Comparison of ENCODE assay signal across 7 cellular contexts in genomic region chr17:56167491-56167890, GRCh38. TPM values are rescaled to one million over a fixed set of nuclear protein-coding genes. Genes with fewer than 3 reads are reported as not detected.
"Had no signal": no experiment of that assay in that cellular context is flagged by ENCODE, and none has a peak within 500 bp of the region (broad histone marks: within the 10 kb centered on the region; RNA-seq: fewer than 3 reads in every experiment).

No MANE protein-coding gene starts in this region.

- H3K4me3 Mint-ChIP-seq: H9, IgD-negative memory B cell had no signal

- H3K4me3 ChIP-seq: GM23248 had no signal

- H2AFZ ChIP-seq: GM23248 had no signal

- H3K36me3 Mint-ChIP-seq: IgD-negative memory B cell had no signal

- H3K27ac Mint-ChIP-seq: H9, IgD-negative memory B cell had no signal

- DNase-seq: GM23248, H9, HCEC 1CT, KBM-7 had no signal

- H3K9me3 Mint-ChIP-seq: H9 had no signal

- H3K27ac ChIP-seq: GM23248, KMS-11 had no signal

- H3K4me1 Mint-ChIP-seq: IgD-negative memory B cell had no signal

- H3K4me2 ChIP-seq: KMS-11 had no signal

RNA-seq across cellular contexts. Expression of gene ANKFN1, which starts 14.2 kb away (rescaled TPM):
- total RNA-seq: H9, HT-29 had no signal
- polyA plus RNA-seq: IgD-negative memory B cell had no signal
